In genomic region chr16:51041546-51041945, GRCh38 we compare ENCODE assay signal across 27 cellular contexts.
"Had no signal": no experiment of that assay in that cellular context is flagged by ENCODE, and none has a peak within 500 bp of the region (broad histone marks: within the 10 kb centered on the region; RNA-seq: fewer than 3 reads in every experiment).

No MANE protein-coding gene starts in this region.

- H3K27ac ChIP-seq: stomach, suprapubic skin, testis, thoracic aorta, thyroid gland, tibial artery, tibial nerve, transverse colon, upper lobe of left lung, upper lobe of right lung, uterus, vagina had no signal

- ATAC-seq: stimulated activated effector memory CD8-positive, alpha-beta T cell treated with anti-CD3 and anti-CD28 coated beads, Interleukin-12 subunit alpha, Interleukin-12 subunit beta, amount 100 ng/mL, for 72 hours; stimulated activated memory B cell treated with anti-CD40 and anti-IgM and Interleukin-4, amounts not matched to agents 10 μg/mL and 1 μg/mL and 100 μg/mL, for 72 hours; stimulated activated naive B cell treated with anti-CD40 and anti-IgM and Interleukin-4, amounts not matched to agents 10 μg/mL and 1 μg/mL and 100 μg/mL, for 72 hours; stimulated activated naive CD8-positive, alpha-beta T cell treated with anti-CD3 and anti-CD28 coated beads, Interleukin-15, amount 100 ng/mL, for 72 hours; stimulated activated naive CD8-positive, alpha-beta T cell treated with anti-CD3 and anti-CD28 coated beads, Interleukin-15, Interleukin-2, amounts not matched to agents 100 U/mL and 50 U/mL, for 24 hours; upper lobe of right lung had no signal

- H3K36me3 ChIP-seq: stomach, suprapubic skin, thoracic aorta, thyroid gland, tibial artery, tibial nerve, transverse colon, upper lobe of left lung, upper lobe of right lung, uterus, vagina had no signal

- H3K27me3 ChIP-seq: testis, thyroid gland, tibial artery, tibial nerve, transverse colon, upper lobe of left lung, upper lobe of right lung, uterus, vagina had no signal

- H3K9me3 ChIP-seq: stomach, suprapubic skin, testis, thoracic aorta, thyroid gland, tibial artery, tibial nerve, transverse colon, upper lobe of left lung, upper lobe of right lung, uterus, vagina had no signal

- FAIRE-seq: urothelium cell line had no signal

- H3K4me1 ChIP-seq: stomach, suprapubic skin, testis, thyroid gland, tibial artery, tibial nerve, transverse colon, upper lobe of left lung, upper lobe of right lung, uterus, vagina had no signal

- DNase-seq: stimulated activated CD4-positive, alpha-beta T cell treated with anti-CD3 and anti-CD28 coated beads, Interleukin-2, amount 100 ng/mL, for 48 hours; stimulated activated CD4-positive, alpha-beta T cell treated with anti-CD3 and anti-CD28 coated beads, Interleukin-4, amount 100 ng/mL, for 1 hour; stimulated activated CD4-positive, alpha-beta T cell treated with anti-CD3 and anti-CD28 coated beads, Interleukin-4, amount 100 ng/mL, for 24 hours; stimulated activated CD4-positive, alpha-beta T cell treated with anti-CD3 and anti-CD28 coated beads, Interleukin-4, amount 100 ng/mL, for 4 hours; stimulated activated CD8-positive, alpha-beta memory T cell treated with anti-CD3 and anti-CD28 coated beads, Interleukin-4, amount 100 ng/mL, for 48 hours; stimulated activated naive B cell treated with anti-CD40 and anti-IgM and Interleukin-4, amounts not matched to agents 10 μg/mL and 1 μg/mL and 100 μg/mL, for 72 hours; stimulated activated naive CD4-positive, alpha-beta T cell; stimulated activated naive CD4-positive, alpha-beta T cell treated with Interleukin-2 at 50 U/mL for 16 hours; stimulated activated naive CD8-positive, alpha-beta T cell treated with anti-CD3 and anti-CD28 coated beads, Interleukin-15, amount 100 ng/mL, for 72 hours; stimulated activated naive CD8-positive, alpha-beta T cell treated with anti-CD3 and anti-CD28 coated beads, Interleukin-15, Interleukin-2, amounts not matched to agents 100 U/mL and 50 U/mL, for 24 hours; stomach; substantia nigra; testis; thyroid gland; tibial artery; transverse colon; trophoblast cell; upper lobe of right lung; uterus had no signal

- H3K4me3 ChIP-seq: stomach, suprapubic skin, testis, thoracic aorta, thyroid gland, tibial artery, tibial nerve, transverse colon, upper lobe of left lung, upper lobe of right lung, uterus, vagina had no signal
